Comparison of ENCODE assay signal across 9 cellular contexts in the genomic region with DNA sequence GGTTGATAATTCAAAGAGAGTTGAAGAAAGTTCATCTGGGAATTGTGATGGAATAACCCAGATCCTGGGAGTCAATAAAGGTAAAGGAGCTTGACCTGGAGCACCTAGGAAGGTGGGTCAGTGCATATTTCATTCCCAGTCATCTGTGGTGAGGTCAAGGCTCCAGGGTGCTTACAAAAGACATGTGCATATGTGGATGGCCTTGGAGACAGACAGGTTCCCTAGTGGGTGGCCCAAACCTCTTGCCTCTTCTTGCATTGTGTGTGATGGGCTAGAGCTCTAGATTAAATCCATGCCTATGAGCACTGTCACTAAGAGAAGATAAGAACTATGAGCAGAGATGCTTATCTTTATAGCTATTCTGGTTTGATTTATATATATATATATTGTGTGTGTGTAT.
"Had no signal": no experiment of that assay in that cellular context is flagged by ENCODE, and none has a peak within 500 bp of the region (broad histone marks: within the 10 kb centered on the region; RNA-seq: fewer than 3 reads in every experiment).

No MANE protein-coding gene starts in this region.

- FAIRE-seq: HTR-8/SVneo had no signal

- DNase-seq: GM23248, GOT3, H7, HFFc6, KBM-7 had no signal

- H3K4me1 ChIP-seq: HAP-1 had no signal

- H3K36me3 ChIP-seq: HAP-1 had no signal

- H3K4me3 ChIP-seq: GM23248, HAP-1 had no signal

- ATAC-seq: HCT116 had no signal

- H3K27ac ChIP-seq: GM23248, HL-60 had no signal

- H3K9ac ChIP-seq: GM23248 had no signal

- H2AFZ ChIP-seq: GM23248 had no signal

- H3K9me3 ChIP-seq: HAP-1 had no signal
